Comparison of ENCODE assay signal across 19 cellular contexts in genomic region chr12:80701388-80701787, GRCh38. TPM values are rescaled to one million over a fixed set of nuclear protein-coding genes. Genes with fewer than 3 reads are reported as not detected.
"Had no signal": no experiment of that assay in that cellular context is flagged by ENCODE, and none has a peak within 500 bp of the region (broad histone marks: within the 10 kb centered on the region; RNA-seq: fewer than 3 reads in every experiment).

No MANE protein-coding gene starts in this region.

- H3K36me3 ChIP-seq: lower lobe of right lung, neural progenitor cell, thoracic aorta had no signal

- DNase-seq: activated CD4-positive, CD25-positive, alpha-beta regulatory T cell; activated naive CD8-positive, alpha-beta T cell treated with anti-CD3 and anti-CD28 coated beads for 36 hours; cerebellar nuclear complex; effector memory CD4-positive, alpha-beta T cell; left colon; lower lobe of right lung; naive B cell; stimulated activated CD4-positive, alpha-beta T cell treated with anti-CD3 and anti-CD28 coated beads, Interleukin-12 subunit alpha, Interleukin-12 subunit beta, amount 100 ng/mL, for 4 hours; stimulated activated CD4-positive, alpha-beta T cell treated with anti-CD3 and anti-CD28 coated beads, Interleukin-2, amount 100 ng/mL, for 24 hours; T-helper 2 cell had no signal

- H3K4me1 Mint-ChIP-seq: activated naive CD8-positive, alpha-beta T cell treated with anti-CD3 and anti-CD28 coated beads for 36 hours; naive B cell had no signal

- H3K9me3 Mint-ChIP-seq: activated T-helper 1 cell treated with anti-CD3 and anti-CD28 coated beads, Interleukin-12 subunit alpha, Interleukin-12 subunit beta, Interleukin-2, Interleukin-4 antibody, amounts not matched to agents 30 ng/mL and 10 ng/mL and 1 ng/mL, durations not matched to agents 14 hours and 24 hours and 36 hours; dendritic cell treated with granulocyte-macrophage colony-stimulating factor and Interleukin-4, amounts not matched to agents 40 ng/mL and 50 ng/mL, for 4 days; mesothelial cell of epicardium; neural progenitor cell had no signal

- H3K4me3 Mint-ChIP-seq: activated naive CD8-positive, alpha-beta T cell treated with anti-CD3 and anti-CD28 coated beads for 36 hours; activated T-helper 1 cell treated with anti-CD3 and anti-CD28 coated beads, Interleukin-12 subunit alpha, Interleukin-12 subunit beta, Interleukin-2, Interleukin-4 antibody, amounts not matched to agents 30 ng/mL and 10 ng/mL and 1 ng/mL, durations not matched to agents 14 hours and 24 hours and 36 hours; dendritic cell treated with granulocyte-macrophage colony-stimulating factor and Interleukin-4, amounts not matched to agents 40 ng/mL and 50 ng/mL, for 4 days; mesothelial cell of epicardium; naive B cell; neural progenitor cell had no signal

- H3K27ac ChIP-seq: lower lobe of right lung, neural progenitor cell, thoracic aorta had no signal

- H2AFZ ChIP-seq: neural progenitor cell had no signal

- H3K9ac ChIP-seq: neural progenitor cell had no signal

- H3K4me3 ChIP-seq: lower lobe of right lung, neural progenitor cell, thoracic aorta had no signal

- H3K9me3 ChIP-seq: lower lobe of right lung, thoracic aorta had no signal

- H3K36me3 Mint-ChIP-seq: activated naive CD8-positive, alpha-beta T cell treated with anti-CD3 and anti-CD28 coated beads for 36 hours; mesothelial cell of epicardium; naive B cell; neural progenitor cell had no signal

- H3K4me2 ChIP-seq: neural progenitor cell had no signal

- H3K27ac Mint-ChIP-seq: activated naive CD8-positive, alpha-beta T cell treated with anti-CD3 and anti-CD28 coated beads for 36 hours; activated T-helper 1 cell treated with anti-CD3 and anti-CD28 coated beads, Interleukin-12 subunit alpha, Interleukin-12 subunit beta, Interleukin-2, Interleukin-4 antibody, amounts not matched to agents 30 ng/mL and 10 ng/mL and 1 ng/mL, durations not matched to agents 14 hours and 24 hours and 36 hours; dendritic cell treated with granulocyte-macrophage colony-stimulating factor and Interleukin-4, amounts not matched to agents 40 ng/mL and 50 ng/mL, for 4 days; mesothelial cell of epicardium; naive B cell; neural progenitor cell had no signal

- H3K4me1 ChIP-seq: lower lobe of right lung had no signal

RNA-seq across cellular contexts. Expression of gene MYF6, which starts 6.0 kb away (rescaled TPM):
- total RNA-seq: activated CD8-positive, alpha-beta memory T cell treated with anti-CD3 and anti-CD28 coated beads for 36 hours; activated naive CD8-positive, alpha-beta T cell treated with anti-CD3 and anti-CD28 coated beads for 36 hours; activated T-helper 1 cell treated with anti-CD3 and anti-CD28 coated beads, Interleukin-12 subunit alpha, Interleukin-12 subunit beta, Interleukin-2, Interleukin-4 antibody, amounts not matched to agents 30 ng/mL and 10 ng/mL and 1 ng/mL, durations not matched to agents 14 hours and 24 hours and 36 hours; left colon; lower lobe of right lung; osteocyte; sciatic nerve; thoracic aorta had no signal
- polyA plus RNA-seq: urinary bladder had no signal

RNA-seq across cellular contexts. Expression of gene MYF5, which starts 15.3 kb away (rescaled TPM):
- total RNA-seq: activated CD8-positive, alpha-beta memory T cell treated with anti-CD3 and anti-CD28 coated beads for 36 hours; activated naive CD8-positive, alpha-beta T cell treated with anti-CD3 and anti-CD28 coated beads for 36 hours; activated T-helper 1 cell treated with anti-CD3 and anti-CD28 coated beads, Interleukin-12 subunit alpha, Interleukin-12 subunit beta, Interleukin-2, Interleukin-4 antibody, amounts not matched to agents 30 ng/mL and 10 ng/mL and 1 ng/mL, durations not matched to agents 14 hours and 24 hours and 36 hours; left colon; lower lobe of right lung; mesothelial cell of epicardium; osteocyte; sciatic nerve; thoracic aorta had no signal
- polyA plus RNA-seq: urinary bladder had no signal
